Comparison of ENCODE assay signal across 8 cellular contexts in the genomic region with DNA sequence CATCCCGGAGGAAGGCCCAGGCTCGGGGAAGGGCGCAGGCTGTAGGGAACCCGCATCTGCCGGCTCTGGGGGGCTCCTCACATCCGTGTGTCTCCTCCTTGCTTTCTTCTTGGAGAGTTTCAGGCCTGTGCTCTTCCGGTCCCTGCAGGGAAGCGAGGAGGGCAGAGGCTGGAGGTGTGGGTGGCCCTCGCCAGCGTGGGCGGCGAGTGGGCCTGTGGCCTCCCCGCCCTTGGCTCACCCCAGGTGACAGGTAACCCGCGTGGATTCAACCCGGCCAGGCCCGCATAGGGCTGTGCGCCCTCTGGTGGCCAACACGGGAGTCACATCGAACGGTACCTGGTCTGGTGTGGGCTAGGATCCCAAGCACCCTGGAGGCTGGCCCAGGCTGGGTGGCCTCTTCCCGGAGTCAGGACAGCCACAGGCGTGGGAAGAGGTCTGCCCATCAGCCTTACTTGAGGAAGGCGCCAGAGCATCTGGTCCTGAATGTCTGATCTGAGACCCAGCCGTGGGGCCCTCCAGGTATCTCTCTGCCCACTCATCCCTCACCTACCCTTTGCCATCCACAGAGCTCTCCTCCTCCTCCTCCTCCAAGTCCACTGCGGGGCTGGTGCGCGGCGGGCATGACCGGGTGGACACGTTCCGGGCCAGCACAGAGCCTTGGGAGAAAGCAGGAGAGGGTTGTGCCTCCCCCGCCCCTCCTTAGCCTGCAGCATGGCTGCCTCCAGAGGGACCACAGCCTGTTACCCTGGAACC. TPM values are rescaled to one million over a fixed set of nuclear protein-coding genes. Genes with fewer than 3 reads are reported as not detected.
DNase-seq lines count a peak whose midpoint lies in the region; ATAC-seq and TF ChIP-seq lines count a peak whose summit lies in the region.

No MANE protein-coding gene starts in this region.

- H3K9me3 ChIP-seq in DOHH2 (ENCODE audit: control insufficient read depth, insufficient read depth, low read length) (no peaks in the 10 kb centered on the region), right cardiac atrium (ENCODE audit: control insufficient read depth, low read length) (no peaks in the 10 kb centered on the region)

- no peak overlapping the region for H3K4me3 Mint-ChIP-seq in activated naive CD8-positive, alpha-beta T cell treated with anti-CD3 and anti-CD28 coated beads, Interleukin-2, amount 10 ng/mL, durations not matched to agents 7 days and 5 days

- WGBS in right cardiac atrium = 37% methylated on average over 33 of the region's 33 CpGs

- peaks cover 3% of the 10 kb centered on the region for H3K4me1 Mint-ChIP-seq in activated naive CD8-positive, alpha-beta T cell treated with anti-CD3 and anti-CD28 coated beads, Interleukin-2, amount 10 ng/mL, durations not matched to agents 7 days and 5 days

- no peak overlapping the region for H3K27ac Mint-ChIP-seq in activated naive CD8-positive, alpha-beta T cell treated with anti-CD3 and anti-CD28 coated beads, Interleukin-2, amount 10 ng/mL, durations not matched to agents 7 days and 5 days

- peak; percentile 60 to 77 (median 71) for DNase-seq in T-helper 1 cell
- peak; percentile 85 for DNase-seq in activated naive CD8-positive, alpha-beta T cell treated with anti-CD3 and anti-CD28 coated beads, Interleukin-2, amount 10 ng/mL, durations not matched to agents 7 days and 5 days
- DNase-seq in right cardiac atrium = peak in 2 of 3 donors; percentile 85 to 86
- peak; percentile 76 for DNase-seq in stimulated activated CD4-positive, alpha-beta T cell treated with anti-CD3 and anti-CD28 coated beads, Interleukin-12 subunit alpha, Interleukin-12 subunit beta, amount 100 ng/mL, for 4 hours
- DNase-seq in globus pallidus (ENCODE audit: low spot score) = no peak

- intact Hi-C loops in right cardiac atrium (cut with DNase I) = no loop called here

- peaks cover 2% of the 10 kb centered on the region for H3K27me3 Mint-ChIP-seq in activated naive CD8-positive, alpha-beta T cell treated with anti-CD3 and anti-CD28 coated beads, Interleukin-2, amount 10 ng/mL, durations not matched to agents 7 days and 5 days

- TF ChIP-seq CTCF in DOHH2 (IDR thresholded peaks at IDR 0.05; ENCODE audit: low read depth, low read length, poor library complexity, severe bottlenecking) = peak; percentile 95

- H4K20me1 ChIP-seq in DOHH2 (ENCODE audit: control insufficient read depth, insufficient read depth, low read depth, low read length) = no peaks in the 10 kb centered on the region

- H3K27me3 ChIP-seq in DOHH2 (ENCODE audit: control insufficient read depth, low read length) (no peaks in the 10 kb centered on the region), right cardiac atrium (ENCODE audit: control insufficient read depth, insufficient read depth) (no peaks in the 10 kb centered on the region)

- H3K4me2 ChIP-seq in DOHH2 (ENCODE audit: low read length) = no peak overlapping the region

- H3K27ac ChIP-seq in DOHH2 (ENCODE audit: low read depth, low read length) (no peak overlapping the region), right cardiac atrium (ENCODE audit: low read length) (no peak overlapping the region)

- H3K36me3 Mint-ChIP-seq in activated naive CD8-positive, alpha-beta T cell treated with anti-CD3 and anti-CD28 coated beads, Interleukin-2, amount 10 ng/mL, durations not matched to agents 7 days and 5 days = no peaks in the 10 kb centered on the region

- no peaks in the 10 kb centered on the region for H3K36me3 ChIP-seq in DOHH2 (ENCODE audit: control insufficient read depth, low read length)

- no peak overlapping the region for H3K4me3 ChIP-seq in DOHH2 (ENCODE audit: low read length)
- H3K4me3 ChIP-seq in right cardiac atrium (ENCODE audit: low read length) = no peak overlapping the region

- H3K79me2 ChIP-seq in DOHH2 (ENCODE audit: control insufficient read depth, low read length) = no peaks in the 10 kb centered on the region

- no peaks in the 10 kb centered on the region for H3F3A ChIP-seq in DOHH2 (ENCODE audit: control insufficient read depth, insufficient read depth)

- H3K9me3 Mint-ChIP-seq in activated naive CD8-positive, alpha-beta T cell treated with anti-CD3 and anti-CD28 coated beads, Interleukin-2, amount 10 ng/mL, durations not matched to agents 7 days and 5 days = no peaks in the 10 kb centered on the region

- POLR2A ChIA-PET in activated naive CD8-positive, alpha-beta T cell treated with anti-CD3 and anti-CD28 coated beads, Interleukin-2, amount 10 ng/mL, durations not matched to agents 7 days and 5 days (lab: Charles Lee) = interaction anchor here (0.6 kb wide), 1 partner anchor 181 kb away, joined by 3 read pairs; no protein-coding TSS in a partner anchor

- H3K4me1 ChIP-seq in DOHH2 (ENCODE audit: control insufficient read depth, low read length) = no peaks in the 10 kb centered on the region
- no peaks in the 10 kb centered on the region for H3K4me1 ChIP-seq in right cardiac atrium (ENCODE audit: control insufficient read depth, insufficient read depth, low read length)

- ATAC-seq in HG03280 (IDR thresholded peaks at IDR 0.05; ENCODE audit: unreplicated experiment) (peak; percentile 80), right cardiac atrium (peak; percentile 44 to 62), GM18870 (IDR thresholded peaks at IDR 0.05; ENCODE audit: unreplicated experiment) (no peak)
- ATAC-seq in activated naive CD8-positive, alpha-beta T cell treated with anti-CD3 and anti-CD28 coated beads, Interleukin-2, amount 10 ng/mL, durations not matched to agents 7 days and 5 days (ENCODE audit: low read depth) = peak; percentile 86

- no peaks in the 10 kb centered on the region for H3K9me2 ChIP-seq in DOHH2 (replicated peaks; ENCODE audit: control insufficient read depth, low read length)

RNA-seq across cellular contexts. Expression of a gene that starts 9.6 kb away (rescaled TPM):
- 100 to 1,000 TPM; 137 TPM for total RNA-seq in activated naive CD8-positive, alpha-beta T cell treated with anti-CD3 and anti-CD28 coated beads, Interleukin-2, amount 10 ng/mL, durations not matched to agents 7 days and 5 days
- total RNA-seq in right cardiac atrium = 1 to 10 TPM; 4.4 to 6.4 (median 5.1) TPM
- polyA plus RNA-seq in right cardiac atrium = 6.6 TPM

RNA-seq across cellular contexts. Expression of a gene that starts 15.9 kb away (rescaled TPM):
- 1 to 10 TPM; 4.7 to 5.0 TPM for total RNA-seq in activated naive CD8-positive, alpha-beta T cell treated with anti-CD3 and anti-CD28 coated beads, Interleukin-2, amount 10 ng/mL, durations not matched to agents 7 days and 5 days
- 1 to 10 TPM; 7.0 to 9.2 (median 8.5) TPM for total RNA-seq in right cardiac atrium
- 9.9 TPM for polyA plus RNA-seq in right cardiac atrium

RNA-seq across cellular contexts. Expression of a gene that starts 51.0 kb away (rescaled TPM):
- total RNA-seq in activated naive CD8-positive, alpha-beta T cell treated with anti-CD3 and anti-CD28 coated beads, Interleukin-2, amount 10 ng/mL, durations not matched to agents 7 days and 5 days = 1 to 10 TPM; 1.7 to 2.6 TPM
- total RNA-seq in right cardiac atrium = 1 to 10 TPM in 2 of 4 donors, under 1 TPM in 2; 0.37 to 1.7 (median 0.84) TPM
- polyA plus RNA-seq in right cardiac atrium = 0.23 TPM

RNA-seq across cellular contexts. Expression of a gene that starts 55.8 kb away (rescaled TPM):
- under 1 TPM in 1 of 2 experiments, not detected in 1; 0.34 TPM for total RNA-seq in activated naive CD8-positive, alpha-beta T cell treated with anti-CD3 and anti-CD28 coated beads, Interleukin-2, amount 10 ng/mL, durations not matched to agents 7 days and 5 days
- total RNA-seq in right cardiac atrium = under 1 TPM in 1 of 4 donors, not detected in 3; 0.17 TPM
- polyA plus RNA-seq in right cardiac atrium = not detected

Comparison
In these comparisons a context has a peak if more than half of its experiments do, and no peak if none do; other contexts are left out.
1. RNA of a gene that starts 9.6 kb away (total RNA-seq): 137 TPM in activated naive CD8-positive, alpha-beta T cell treated with anti-CD3 and anti-CD28 coated beads, Interleukin-2, amount 10 ng/mL, durations not matched to agents 7 days and 5 days; 4.4 to 6.4 TPM in right cardiac atrium; every median in the first group is over 10 times any median in the second.